23 cellular contexts compared by ENCODE assay signal in the genomic region with DNA sequence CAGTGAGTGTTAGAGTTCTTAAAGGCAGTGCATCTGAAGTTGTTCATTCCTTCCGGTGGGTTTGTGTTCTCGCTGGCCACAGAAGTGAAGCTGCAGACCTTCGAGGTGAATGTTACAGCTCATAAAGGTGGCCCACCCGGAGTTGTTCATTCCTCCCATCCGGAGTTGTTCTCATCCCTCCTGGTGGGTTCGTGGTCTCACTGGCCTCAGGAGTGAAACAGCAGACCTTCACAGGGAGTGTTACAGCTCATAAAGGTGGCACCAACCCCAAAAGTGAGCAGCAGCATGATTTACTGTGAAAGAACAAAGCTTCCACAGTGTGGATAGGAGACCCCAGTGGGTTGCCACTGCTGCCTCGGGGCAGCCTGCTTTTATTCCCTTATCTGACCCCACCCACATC. TPM values are rescaled to one million over a fixed set of nuclear protein-coding genes. Genes with fewer than 3 reads are reported as not detected.
DNase-seq lines count a peak whose midpoint lies in the region; ATAC-seq and TF ChIP-seq lines count a peak whose summit lies in the region.
"Had no signal": no experiment of that assay in that cellular context is flagged by ENCODE, and none has a peak within 500 bp of the region (broad histone marks: within the 10 kb centered on the region; RNA-seq: fewer than 3 reads in every experiment).

No MANE protein-coding gene starts in this region.

- H3K9ac ChIP-seq in Loucy (ENCODE audit: low read depth, low read length, poor library complexity, severe bottlenecking): peak overlapping the region; percentile 13
- H3K9ac ChIP-seq: BLaER1 treated with 17β-estradiol and CSF1 and Interleukin-3, amounts not matched to agents 10 nM and 100 nM had no signal

- CTCF ChIA-PET in activated CD8-positive, alpha-beta memory T cell treated with anti-CD3 and anti-CD28 coated beads, Interleukin-2, amount 10 ng/mL, durations not matched to agents 7 days and 5 days (lab: Charles Lee): interaction anchor here (1.4 to 2.6 kb wide), 4 partner anchors 13 to 72 kb away, joined by 3 to 13 read pairs (median 4); no protein-coding TSS in a partner anchor

- H3K9me3 ChIP-seq in Loucy (ENCODE audit: insufficient read depth, low read depth, low read length): no peaks in the 10 kb centered on the region
- H3K9me3 ChIP-seq in esophagus muscularis mucosa: no peaks in the 10 kb centered on the region
- H3K9me3 ChIP-seq: A549, BE2C had no signal

- peaks cover 62% of the 10 kb centered on the region for H3K4me1 ChIP-seq in Loucy (ENCODE audit: insufficient read depth, low read length, poor library complexity, severe bottlenecking)
- H3K4me1 ChIP-seq in esophagus muscularis mucosa: peaks cover 0 to 3% (median 0%) of the 10 kb centered on the region in 4 donors
- H3K4me1 ChIP-seq: A549, BE2C had no signal

- H3F3A ChIP-seq in Loucy (ENCODE audit: low read depth): peaks cover 4% of the 10 kb centered on the region; the same call in 1 of the 2 replicates

- no peaks in the 10 kb centered on the region for H3K9me2 ChIP-seq in Loucy (replicated peaks; ENCODE audit: low read depth, low read length)

- WGBS in esophagus muscularis mucosa: 95% methylated on average over 7 of the region's 7 CpGs

- no peaks in the 10 kb centered on the region for H3K9me3 Mint-ChIP-seq in activated CD8-positive, alpha-beta memory T cell treated with anti-CD3 and anti-CD28 coated beads, Interleukin-2, amount 10 ng/mL, durations not matched to agents 7 days and 5 days (ENCODE audit: low read depth)
- no peaks in the 10 kb centered on the region for H3K9me3 Mint-ChIP-seq in osteocyte (ENCODE audit: unreplicated experiment)
- H3K9me3 Mint-ChIP-seq: CD4-positive, alpha-beta memory T cell had no signal

- H3K36me3 Mint-ChIP-seq in activated CD8-positive, alpha-beta memory T cell treated with anti-CD3 and anti-CD28 coated beads, Interleukin-2, amount 10 ng/mL, durations not matched to agents 7 days and 5 days: peaks cover 12% of the 10 kb centered on the region
- no peaks in the 10 kb centered on the region for H3K36me3 Mint-ChIP-seq in osteocyte (ENCODE audit: unreplicated experiment)
- H3K36me3 Mint-ChIP-seq: CD14-positive monocyte; CD4-positive, alpha-beta memory T cell had no signal

- TF ChIP-seq POLR2A in esophagus muscularis mucosa (IDR thresholded peaks at IDR 0.05; ENCODE audit: low read depth): no peak

- TF ChIP-seq CTCF in Loucy (conservative IDR thresholded peaks at IDR 0.05; ENCODE audit: low read length) (no peak), esophagus muscularis mucosa (IDR thresholded peaks at IDR 0.05) (no peak), osteocyte (IDR thresholded peaks at IDR 0.05) (no peak)

- no peaks in the 10 kb centered on the region for H3K27me3 Mint-ChIP-seq in activated CD8-positive, alpha-beta memory T cell treated with anti-CD3 and anti-CD28 coated beads, Interleukin-2, amount 10 ng/mL, durations not matched to agents 7 days and 5 days
- H3K27me3 Mint-ChIP-seq in osteocyte (ENCODE audit: unreplicated experiment): no peaks in the 10 kb centered on the region
- H3K27me3 Mint-ChIP-seq: CD4-positive, alpha-beta memory T cell had no signal

- TF ChIP-seq EP300 in esophagus muscularis mucosa (IDR thresholded peaks at IDR 0.05): no peak

- no peaks in the 10 kb centered on the region for H3K36me3 ChIP-seq in Loucy (ENCODE audit: insufficient read depth, low read length)
- no peaks in the 10 kb centered on the region for H3K36me3 ChIP-seq in esophagus muscularis mucosa
- H3K36me3 ChIP-seq: BE2C; BLaER1 treated with 17β-estradiol and CSF1 and Interleukin-3, amounts not matched to agents 10 nM and 100 nM had no signal

- intact Hi-C loops in esophagus muscularis mucosa (cut with DNase I): no loop called here

- no peak for ATAC-seq in activated CD8-positive, alpha-beta memory T cell treated with anti-CD3 and anti-CD28 coated beads, Interleukin-2, amount 10 ng/mL, durations not matched to agents 7 days and 5 days
- ATAC-seq in GM21360 (IDR thresholded peaks at IDR 0.05; ENCODE audit: unreplicated experiment) (no peak), GM21619 (IDR thresholded peaks at IDR 0.05; ENCODE audit: unreplicated experiment) (no peak), GM19463 (IDR thresholded peaks at IDR 0.05; ENCODE audit: unreplicated experiment) (no peak)
- ATAC-seq: A549 had no signal

- no peak for DNase-seq in activated CD8-positive, alpha-beta memory T cell treated with anti-CD3 and anti-CD28 coated beads, Interleukin-2, amount 10 ng/mL, durations not matched to agents 7 days and 5 days
- DNase-seq in activated CD8-positive, alpha-beta memory T cell treated with anti-CD3 and anti-CD28 coated beads, Interleukin-2, amount 50 U/mL, for 48 hours: no peak
- DNase-seq in esophagus muscularis mucosa (ENCODE audit: extremely low spot score) (peak; percentile 31), osteocyte (ENCODE audit: extremely low spot score, unreplicated experiment) (peak; percentile 62)
- DNase-seq: 8988T; ACHN; AML-193; BE2C; Calu3; CD4-positive, alpha-beta memory T cell; COR-L47; DMS153; DND-41; GOT3; H7; HCEC 1CT had no signal

- H3K4me2 ChIP-seq in Loucy (ENCODE audit: low read depth, low read length, poor library complexity, severe bottlenecking): peak overlapping the region; percentile 35
- H3K4me2 ChIP-seq: A549; BLaER1 treated with 17β-estradiol and CSF1 and Interleukin-3, amounts not matched to agents 10 nM and 100 nM had no signal

- no peak overlapping the region for H2AFZ ChIP-seq in Loucy (ENCODE audit: low read length)

- no peaks in the 10 kb centered on the region for H3K79me2 ChIP-seq in Loucy (ENCODE audit: insufficient read depth, low read length)

- H3K4me3 ChIP-seq in Loucy (ENCODE audit: low read length, poor library complexity, severe bottlenecking) (no peak overlapping the region), esophagus muscularis mucosa (no peak overlapping the region)
- H3K4me3 ChIP-seq: A549; BLaER1 treated with 17β-estradiol and CSF1 and Interleukin-3, amounts not matched to agents 10 nM and 100 nM had no signal

- no peaks in the 10 kb centered on the region for H4K20me1 ChIP-seq in Loucy (ENCODE audit: insufficient read depth, low read length, poor library complexity, severe bottlenecking)
- H4K20me1 ChIP-seq: BLaER1 treated with 17β-estradiol and CSF1 and Interleukin-3, amounts not matched to agents 10 nM and 100 nM had no signal

- H3K27ac Mint-ChIP-seq in activated CD8-positive, alpha-beta memory T cell treated with anti-CD3 and anti-CD28 coated beads, Interleukin-2, amount 10 ng/mL, durations not matched to agents 7 days and 5 days: peak overlapping the region; percentile 45
- H3K27ac Mint-ChIP-seq in osteocyte (ENCODE audit: unreplicated experiment): no peak overlapping the region
- H3K27ac Mint-ChIP-seq: CD14-positive monocyte had no signal

- H3K4me1 Mint-ChIP-seq in activated CD8-positive, alpha-beta memory T cell treated with anti-CD3 and anti-CD28 coated beads, Interleukin-2, amount 10 ng/mL, durations not matched to agents 7 days and 5 days: peaks cover 75% of the 10 kb centered on the region
- H3K4me1 Mint-ChIP-seq in osteocyte (ENCODE audit: unreplicated experiment): no peaks in the 10 kb centered on the region

- no peak overlapping the region for H3K27ac ChIP-seq in esophagus muscularis mucosa (replicated peaks in 1 of 4)
- H3K27ac ChIP-seq: A549; BLaER1 treated with 17β-estradiol and CSF1 and Interleukin-3, amounts not matched to agents 10 nM and 100 nM had no signal

- H3K27me3 ChIP-seq in Loucy (ENCODE audit: insufficient read depth, low read length, poor library complexity, severe bottlenecking) (no peaks in the 10 kb centered on the region), esophagus muscularis mucosa (no peaks in the 10 kb centered on the region)
- H3K27me3 ChIP-seq: BE2C; BLaER1 treated with 17β-estradiol and CSF1 and Interleukin-3, amounts not matched to agents 10 nM and 100 nM had no signal

- no peak overlapping the region for H3K4me3 Mint-ChIP-seq in activated CD8-positive, alpha-beta memory T cell treated with anti-CD3 and anti-CD28 coated beads, Interleukin-2, amount 10 ng/mL, durations not matched to agents 7 days and 5 days
- H3K4me3 Mint-ChIP-seq in osteocyte (ENCODE audit: unreplicated experiment): no peak overlapping the region
- H3K4me3 Mint-ChIP-seq: CD14-positive monocyte; CD4-positive, alpha-beta memory T cell had no signal

RNA-seq across cellular contexts. Expression of a gene that starts 57.7 kb away (rescaled TPM):
- total RNA-seq in activated CD8-positive, alpha-beta memory T cell treated with anti-CD3 and anti-CD28 coated beads, Interleukin-2, amount 10 ng/mL, durations not matched to agents 7 days and 5 days: 1 to 10 TPM; 1.6 to 4.7 TPM
- total RNA-seq in esophagus muscularis mucosa (not detected), osteocyte (not detected in 2 replicates)
- total RNA-seq: CD4-positive, alpha-beta memory T cell had no signal

Comparison
In these comparisons a context has a peak if more than half of its experiments do, and no peak if none do; other contexts are left out.
1. DNase-seq: peak in esophagus muscularis mucosa (single experiment) and osteocyte (single experiment); none in activated CD8-positive, alpha-beta memory T cell treated with anti-CD3 and anti-CD28 coated beads, Interleukin-2, amount 10 ng/mL, durations not matched to agents 7 days and 5 days (single experiment) and activated CD8-positive, alpha-beta memory T cell treated with anti-CD3 and anti-CD28 coated beads, Interleukin-2, amount 50 U/mL, for 48 hours (single experiment).